Comparison of ENCODE assay signal across 9 cellular contexts in genomic region chr3:77348244-77348855, GRCh38.
DNase-seq lines count a peak whose midpoint lies in the region; ATAC-seq, FAIRE-seq and TF ChIP-seq lines count a peak whose summit lies in the region.
"Had no signal": no experiment of that assay in that cellular context is flagged by ENCODE, and none has a peak within 500 bp of the region (broad histone marks: within the 10 kb centered on the region; RNA-seq: fewer than 3 reads in every experiment).

No MANE protein-coding gene starts in this region.

- TF ChIP-seq EP300 in K562 (IDR thresholded peaks at IDR 0.05; ENCODE audit: low read length) = no peak

- in situ Hi-C loops in K562 (cut with MboI) = no loop called here

- H3K9ac ChIP-seq in K562 (ENCODE audit: insufficient read depth in 1 of 2, low read depth in 2 of 2, low read length in 2 of 2) = no peak overlapping the region

- H3K27me3 ChIP-seq in K562 (ENCODE audit: control insufficient read depth in 2 of 2, insufficient read depth in 2 of 2, low read length in 2 of 2) (no peaks in the 10 kb centered on the region), right lobe of liver (no peaks in the 10 kb centered on the region), uterus (no peaks in the 10 kb centered on the region)
- H3K27me3 ChIP-seq: ovary had no signal

- 3% methylated on average over 5 of the region's 6 CpGs for WGBS in K562 (ENCODE audit: insufficient coverage, low coverage, missing lambda C conversion rate)
- WGBS in right lobe of liver (ENCODE audit: insufficient coverage, low coverage, low lambda C conversion rate, missing lambda C conversion rate) = 66% methylated on average over 4 of the region's 6 CpGs

- peak; percentile 79 for TF ChIP-seq CTCF in LNCAP (IDR thresholded peaks at IDR 0.05)
- peak; percentile 21 to 50 (median 38); a peak in 4 of 6 replicates for TF ChIP-seq CTCF in K562 (IDR thresholded peaks at IDR 0.05 in 2 of 3, conservative IDR thresholded peaks at IDR 0.05 in 1 of 3; ENCODE audit: insufficient read depth in 2 of 3, low read depth in 1 of 3, low read length in 3 of 3)
- peak; percentile 24 to 56 (median 33) for TF ChIP-seq CTCF in right lobe of liver (IDR thresholded peaks at IDR 0.05)
- TF ChIP-seq CTCF in uterus (IDR thresholded peaks at IDR 0.05) = no peak

- no peak overlapping the region for H3K27ac ChIP-seq in K562 (ENCODE audit: extremely low read depth, low read depth, low read length)
- no peak overlapping the region for H3K27ac ChIP-seq in right lobe of liver
- H3K27ac ChIP-seq in uterus = no peak overlapping the region
- H3K27ac ChIP-seq: ovary had no signal

- no peak for FAIRE-seq in K562 (lab: Jason Lieb, UNC)

- CTCF ChIA-PET in K562 (lab: Yijun Ruan, JAX; ENCODE audit: low intra/inter-chr PET ratio) = interaction anchor here (0.7 kb wide), 1 partner anchor 114 kb away, joined by 3 read pairs; no protein-coding TSS in a partner anchor

- no peaks in the 10 kb centered on the region for H3K9me3 ChIP-seq in K562 (replicated peaks; ENCODE audit: control insufficient read depth, insufficient read depth, low read depth, low read length)
- no peaks in the 10 kb centered on the region for H3K9me3 ChIP-seq in right lobe of liver
- no peaks in the 10 kb centered on the region for H3K9me3 ChIP-seq in uterus
- H3K9me3 ChIP-seq: ovary had no signal

- H4K20me1 ChIP-seq in K562 (replicated peaks; ENCODE audit: control insufficient read depth, insufficient read depth, low read length) = no peaks in the 10 kb centered on the region

- TF ChIP-seq POLR2A in K562 (conservative IDR thresholded peaks at IDR 0.05) (no peak), right lobe of liver (IDR thresholded peaks at IDR 0.05) (no peak), uterus (IDR thresholded peaks at IDR 0.05) (no peak)

- DNase-seq in EL (peak; percentile 45), K562 (ENCODE audit: extremely low read depth in 1 of 4, low spot score in 3 of 4) (peak in 3 of 4 experiments; percentile 3 to 67 (median 8)), right lobe of liver (no peak), uterus (no peak)
- DNase-seq in activated CD8-positive, alpha-beta memory T cell treated with anti-CD3 and anti-CD28 coated beads for 24 hours = no peak
- DNase-seq: ovary had no signal

- H3K4me3 ChIP-seq in K562 (no peak overlapping the region), right lobe of liver (no peak overlapping the region), uterus (no peak overlapping the region)
- H3K4me3 ChIP-seq: ovary had no signal

- H3K4me1 ChIP-seq in K562 (replicated peaks in 1 of 2; ENCODE audit: control insufficient read depth in 2 of 2, insufficient read depth in 2 of 2, low read length in 2 of 2) (no peaks in the 10 kb centered on the region; a peak in 1 of 5 replicates), right lobe of liver (no peaks in the 10 kb centered on the region), uterus (no peaks in the 10 kb centered on the region)

- no TSS peak for BruUV-seq in K562 (replicated peaks; lab: Mats Ljungman, UMichigan)

- H3K36me3 ChIP-seq in K562 (ENCODE audit: control insufficient read depth, insufficient read depth, low read length) = no peaks in the 10 kb centered on the region
- no peaks in the 10 kb centered on the region for H3K36me3 ChIP-seq in right lobe of liver
- no peaks in the 10 kb centered on the region for H3K36me3 ChIP-seq in uterus
- H3K36me3 ChIP-seq: ovary had no signal

- intact Hi-C loops in K562 (cut with micrococcal nuclease) (loop anchor here (10.0 kb wide), 1 partner anchor 1296 kb away; no protein-coding TSS in a partner anchor), right lobe of liver (cut with DNase I) (no loop called here), uterus (cut with DNase I; ENCODE audit: low total_unique reads) (no loop called here)

- no peaks in the 10 kb centered on the region for H3K79me2 ChIP-seq in K562 (ENCODE audit: control insufficient read depth, insufficient read depth, low read length)

- no peak overlapping the region for H2AFZ ChIP-seq in K562 (ENCODE audit: low read depth, low read length)

- POLR2A ChIA-PET in K562 (lab: Yijun Ruan, JAX) = no interaction called here

- TF ChIP-seq RAD21 in K562 (CRISPR knock-in tag; conservative IDR thresholded peaks at IDR 0.05 in 1 of 2, IDR thresholded peaks at IDR 0.05 in 1 of 2) = peak in 1 of 2 experiments; percentile 20; a peak in 2 of 4 replicates

- H3K4me2 ChIP-seq in K562 (ENCODE audit: insufficient read depth, low read length) = no peak overlapping the region

- ATAC-seq in K562 (peak; percentile 58), right lobe of liver (peak in 2 of 4 donors; percentile 49 to 60), HG03457 (IDR thresholded peaks at IDR 0.05; ENCODE audit: unreplicated experiment) (no peak), HG02884 (IDR thresholded peaks at IDR 0.05; ENCODE audit: unreplicated experiment) (no peak)

- no peaks in the 10 kb centered on the region for H3K9me1 ChIP-seq in K562 (ENCODE audit: control insufficient read depth, insufficient read depth, low read length)

TF ChIP-seq in K562, 482 proteins besides CTCF, POLR2A, EP300 and RAD21 (continues in another document):
- 0 out of 2 replicates have a peak, but pooled peaks have one; percentile 35 for TF ChIP-seq BACH1 (tag; IDR thresholded peaks at IDR 0.05)
- TF ChIP-seq ZBTB11 (CRISPR knock-in tag; IDR thresholded peaks at IDR 0.05) = 0 out of 6 replicates have a peak, but pooled peaks of 1 of the 3 experiments have one; percentile 26
- no peak for TF ChIP-seq ZSCAN29 (IDR thresholded peaks at IDR 0.05)
- TF ChIP-seq ZNF175 (CRISPR knock-in tag; IDR thresholded peaks at IDR 0.05; ENCODE audit: low read depth) = peak; percentile 81
- TF ChIP-seq HIVEP1 (CRISPR knock-in tag; IDR thresholded peaks at IDR 0.05) = 0 out of 2 replicates have a peak, but pooled peaks have one; percentile 43
- TF ChIP-seq ZNF740 (CRISPR knock-in tag; IDR thresholded peaks at IDR 0.05) = no peak
- peak in 1 of 2 experiments; percentile 73; a peak in 1 of 4 replicates for TF ChIP-seq ZNF740 (tag; IDR thresholded peaks at IDR 0.05)
- no peak for TF ChIP-seq GATA2 (CRISPR knock-in tag; IDR thresholded peaks at IDR 0.05)
- no peak for TF ChIP-seq IRF1 (CRISPR knock-in tag; IDR thresholded peaks at IDR 0.05; ENCODE audit: borderline replicate concordance)
- no peak for TF ChIP-seq TCF7L2 (IDR thresholded peaks at IDR 0.05; ENCODE audit: low read depth, low read length)
- peak; percentile 75; the same call in 1 of the 2 replicates for TF ChIP-seq KLF6 (CRISPR knock-in tag; IDR thresholded peaks at IDR 0.05; ENCODE audit: borderline replicate concordance)
- peak; percentile 87 for TF ChIP-seq ZNF766 (CRISPR knock-in tag; conservative IDR thresholded peaks at IDR 0.05)
- peak; percentile 62; the same call in 1 of the 2 replicates for TF ChIP-seq DIDO1 (tag; IDR thresholded peaks at IDR 0.05; ENCODE audit: low read depth)
- TF ChIP-seq ZBTB17 (CRISPR knock-in tag; IDR thresholded peaks at IDR 0.05) = peak; percentile 58; the same call in 1 of the 2 replicates
- TF ChIP-seq ZNF23 (CRISPR knock-in tag; IDR thresholded peaks at IDR 0.05) = 0 out of 2 replicates have a peak, but pooled peaks have one; percentile 48

Comparison
In these comparisons a context has a peak if more than half of its experiments do, and no peak if none do; other contexts are left out.
1. DNase-seq: peak in EL (single experiment) and K562 (3 of 4); none in right lobe of liver (0 of 3), activated CD8-positive, alpha-beta memory T cell treated with anti-CD3 and anti-CD28 coated beads for 24 hours (single experiment) and uterus (0 of 2).
2. CTCF ChIP-seq: peak in LNCAP (single experiment), K562 (3 of 3) and right lobe of liver (4 of 4); none in uterus (0 of 4).